ENCODE assay signal across 22 cellular contexts in the genomic region with DNA sequence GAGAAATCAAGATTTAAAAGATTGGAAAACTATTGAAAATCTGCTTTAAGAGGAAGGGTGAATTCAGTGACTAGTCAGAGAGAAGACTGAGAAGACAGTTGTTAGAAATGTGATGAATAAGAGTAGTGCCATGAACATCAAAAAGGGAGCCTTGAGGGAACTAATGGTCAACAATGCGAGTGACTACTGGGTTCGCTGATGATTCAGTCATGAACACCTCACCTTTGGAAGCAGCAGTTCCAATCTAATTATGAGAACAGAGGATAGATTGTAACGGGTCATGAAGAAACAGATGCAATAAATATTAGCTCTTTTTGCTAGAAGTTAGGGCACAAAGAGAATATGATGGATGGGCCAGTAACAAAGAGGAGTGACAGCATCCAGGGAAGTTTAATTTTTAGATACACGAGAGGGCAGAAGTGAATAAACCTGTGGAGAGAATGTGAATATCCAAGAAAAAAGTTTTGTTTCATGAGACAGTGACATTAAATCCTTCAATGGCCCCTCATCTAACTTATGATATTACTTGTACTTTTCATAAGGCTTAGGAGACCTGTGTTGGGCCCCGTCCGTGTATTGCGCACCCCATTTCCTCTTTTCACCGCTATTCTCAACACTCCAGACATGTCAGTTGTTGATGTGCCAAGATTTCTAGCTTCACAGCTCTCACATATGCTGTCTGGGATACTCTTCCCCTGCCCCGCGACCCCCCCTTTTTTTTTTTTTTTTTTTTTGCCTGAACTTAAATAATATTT. TPM values are rescaled to one million over a fixed set of nuclear protein-coding genes. Genes with fewer than 3 reads are reported as not detected.
DNase-seq lines count a peak whose midpoint lies in the region; ATAC-seq, FAIRE-seq and TF ChIP-seq lines count a peak whose summit lies in the region.
"Had no signal": no experiment of that assay in that cellular context is flagged by ENCODE, and none has a peak within 500 bp of the region (broad histone marks: within the 10 kb centered on the region; RNA-seq: fewer than 3 reads in every experiment).

No MANE protein-coding gene starts in this region.

- H3F3A ChIP-seq in smooth muscle cell (ENCODE audit: low read depth) = peaks cover 3% of the 10 kb centered on the region

- H3K27ac ChIP-seq in foreskin keratinocyte (no peak overlapping the region), smooth muscle cell (ENCODE audit: low read depth) (no peak overlapping the region)
- H3K27ac ChIP-seq: C4-2B, gastroesophageal sphincter, thoracic aorta had no signal

- no peaks in the 10 kb centered on the region for H3K36me3 ChIP-seq in smooth muscle cell (ENCODE audit: low read depth)
- H3K36me3 ChIP-seq: gastroesophageal sphincter, thoracic aorta had no signal

- H3K4me1 ChIP-seq in foreskin keratinocyte = peaks cover 40% of the 10 kb centered on the region
- no peaks in the 10 kb centered on the region for H3K4me1 ChIP-seq in smooth muscle cell (ENCODE audit: low read depth)
- H3K4me1 ChIP-seq: gastroesophageal sphincter had no signal

- H3K27ac Mint-ChIP-seq in activated T-helper 17 cell treated with anti-CD3 and anti-CD28 coated beads, Interleukin-2, amount 50 U/mL, for 72 hours = no peak overlapping the region
- H3K27ac Mint-ChIP-seq: nephron had no signal

- ATAC-seq in activated T-helper 17 cell treated with anti-CD3 and anti-CD28 coated beads, Interleukin-2, amount 50 U/mL, for 72 hours (replicated peaks) = peak; percentile 35
- ATAC-seq in foreskin keratinocyte (peak; percentile 84), HG03108 (IDR thresholded peaks at IDR 0.05; ENCODE audit: unreplicated experiment) (no peak)
- ATAC-seq: activated CD4-positive, CD25-positive, alpha-beta regulatory T cell treated with anti-CD3 and anti-CD28 coated beads, Interleukin-2, amount 50 U/mL, for 24 hours; gastroesophageal sphincter; HepG2 had no signal

- no peaks in the 10 kb centered on the region for H3K27me3 ChIP-seq in foreskin keratinocyte
- H3K27me3 ChIP-seq in smooth muscle cell (ENCODE audit: low read depth) = no peaks in the 10 kb centered on the region
- H3K27me3 ChIP-seq: gastroesophageal sphincter had no signal

- H3K79me2 ChIP-seq in smooth muscle cell (ENCODE audit: low read depth) = peaks cover 22% of the 10 kb centered on the region

- H3K4me1 Mint-ChIP-seq in activated T-helper 17 cell treated with anti-CD3 and anti-CD28 coated beads, Interleukin-2, amount 50 U/mL, for 72 hours = no peaks in the 10 kb centered on the region
- H3K4me1 Mint-ChIP-seq: nephron had no signal

- DNase-seq in GM04504 (ENCODE audit: low read depth) (peak; percentile 6), foreskin keratinocyte (peak; percentile 58 to 78), urothelium cell line (ENCODE audit: low spot score) (peak; percentile 2), HPDE6-E6E7 (ENCODE audit: extremely low spot score) (no peak), smooth muscle cell (lab: John Stamatoyannopoulos, UW; ENCODE audit: unreplicated experiment) (no peak)
- DNase-seq: cerebellar nuclear complex; MV-4-11; NCI-H2029; NCI-H510A treated with DMSO at 0.1 percent for 48 hours; stimulated activated CD4-positive, alpha-beta T cell treated with anti-CD3 and anti-CD28 coated beads, Interleukin-4, amount 100 ng/mL, for 24 hours had no signal

- H3K9me3 ChIP-seq in smooth muscle cell (replicated peaks; ENCODE audit: low read depth) = no peaks in the 10 kb centered on the region
- H3K9me3 ChIP-seq: gastroesophageal sphincter, thoracic aorta had no signal

- 91% methylated on average over 10 of the region's 10 CpGs for WGBS in smooth muscle cell (ENCODE audit: low lambda C conversion rate)

- peaks cover 9% of the 10 kb centered on the region for H4K20me1 ChIP-seq in smooth muscle cell (ENCODE audit: low read depth)

- H3K36me3 Mint-ChIP-seq in activated T-helper 17 cell treated with anti-CD3 and anti-CD28 coated beads, Interleukin-2, amount 50 U/mL, for 72 hours (ENCODE audit: low read depth) = no peaks in the 10 kb centered on the region

- TF ChIP-seq CTCF in foreskin keratinocyte (conservative IDR thresholded peaks at IDR 0.05) = no peak
- TF ChIP-seq CTCF in smooth muscle cell (IDR thresholded peaks at IDR 0.05; ENCODE audit: borderline replicate concordance, insufficient read depth, poor library complexity, severe bottlenecking) = no peak

- no peak overlapping the region for H3K9ac ChIP-seq in smooth muscle cell (ENCODE audit: low read depth)

- H3K9me3 Mint-ChIP-seq in activated T-helper 17 cell treated with anti-CD3 and anti-CD28 coated beads, Interleukin-2, amount 50 U/mL, for 72 hours = no peaks in the 10 kb centered on the region
- H3K9me3 Mint-ChIP-seq: nephron had no signal

- H3K4me3 ChIP-seq in smooth muscle cell = no peak overlapping the region
- H3K4me3 ChIP-seq: gastroesophageal sphincter, lung, skin epidermis, thoracic aorta had no signal

- no peak overlapping the region for H3K4me3 Mint-ChIP-seq in activated T-helper 17 cell treated with anti-CD3 and anti-CD28 coated beads, Interleukin-2, amount 50 U/mL, for 72 hours
- H3K4me3 Mint-ChIP-seq: nephron had no signal

- H3K27me3 Mint-ChIP-seq in activated T-helper 17 cell treated with anti-CD3 and anti-CD28 coated beads, Interleukin-2, amount 50 U/mL, for 72 hours = peaks cover 3% of the 10 kb centered on the region

- no peak overlapping the region for H2AFZ ChIP-seq in smooth muscle cell (ENCODE audit: low read depth)

- FAIRE-seq in urothelium cell line (lab: Jason Lieb, UNC) = no peak
- FAIRE-seq: HepG2 had no signal

- H3K4me2 ChIP-seq in smooth muscle cell = no peak overlapping the region

RNA-seq across cellular contexts. Expression of gene IFNE, which starts 23.5 kb away (rescaled TPM):
- total RNA-seq in activated T-helper 17 cell treated with anti-CD3 and anti-CD28 coated beads, Interleukin-2, amount 50 U/mL, for 72 hours = not detected
- total RNA-seq in foreskin keratinocyte = 1.4 and 1.9 TPM in 2 replicates
- 0.30 and 0.60 TPM in 2 replicates for polyA plus RNA-seq in foreskin keratinocyte
- total RNA-seq in smooth muscle cell = 0.85 and 1.2 TPM in 2 replicates
- polyA plus RNA-seq in smooth muscle cell = not detected in 2 replicates
- total RNA-seq: gastroesophageal sphincter; HepG2; lung; posterior vena cava; T-helper 2 cell treated with Interferon-gamma antibody and Interleukin-4, amounts not matched to agents 100 ng/mL and 5 ng/mL, for 36 hours; thoracic aorta had no signal
- polyA plus RNA-seq: HepG2 had no signal

Comparison
In these comparisons a context has a peak if more than half of its experiments do, and no peak if none do; other contexts are left out.
1. DNase-seq: peak in GM04504 (single experiment), foreskin keratinocyte (2 of 2) and urothelium cell line (single experiment); none in HPDE6-E6E7 (single experiment) and smooth muscle cell (single experiment).